ENCODE assay signal across 1 cellular context in genomic region chr12:60501124-60501729, GRCh38.
TF ChIP-seq lines count a peak whose summit lies in the region.

No MANE protein-coding gene starts in this region.

TF ChIP-seq in H1, 55 proteins besides CTCF, POLR2A, EP300 and RAD21 (continued from another document):
- no peak for TF ChIP-seq E2F6 (IDR thresholded peaks at IDR 0.05)
- TF ChIP-seq SUZ12 (IDR thresholded peaks at IDR 0.05; ENCODE audit: low read length) = no peak
- TF ChIP-seq GABPA (IDR thresholded peaks at IDR 0.05; ENCODE audit: borderline replicate concordance, insufficient read depth, low read length) = no peak
- TF ChIP-seq KDM5A (IDR thresholded peaks at IDR 0.05; ENCODE audit: low read length) = no peak
